ENCODE assay signal across 8 cellular contexts in genomic region chr7:149771199-149771636, GRCh38.
A peak's percentile ranks its signal among the peaks of the same experiment; 100 is the strongest.
DNase-seq lines count a peak whose midpoint lies in the region; ATAC-seq and TF ChIP-seq lines count a peak whose summit lies in the region.

No MANE protein-coding gene starts in this region.

- no peaks in the 10 kb centered on the region for H3K9me3 ChIP-seq in RWPE2 (ENCODE audit: severe bottlenecking)

- H3K4me3 ChIP-seq in GM12864 (ENCODE audit: low read depth, low read length) (peak overlapping the region; percentile 48), RWPE2 (ENCODE audit: severe bottlenecking) (peak overlapping the region; percentile 38), fibroblast of mammary gland (ENCODE audit: control insufficient read depth, low read depth, low read length) (peak overlapping the region; percentile 37), retinal pigment epithelial cell (ENCODE audit: low read length) (peak overlapping the region; percentile 38)

- TF ChIP-seq CTCF in GM12864 (IDR thresholded peaks at IDR 0.05; ENCODE audit: low read depth, low read length, missing control alignments) = no peak
- TF ChIP-seq CTCF in RWPE2 (IDR thresholded peaks at IDR 0.05; ENCODE audit: poor library complexity, severe bottlenecking) = no peak
- TF ChIP-seq CTCF in fibroblast of mammary gland (conservative IDR thresholded peaks at IDR 0.05; ENCODE audit: control insufficient read depth, insufficient read depth, low read depth, low read length) = no peak
- TF ChIP-seq CTCF in retinal pigment epithelial cell (conservative IDR thresholded peaks at IDR 0.05; ENCODE audit: low read depth, low read length) = no peak

- ATAC-seq in HG02759 (IDR thresholded peaks at IDR 0.05; ENCODE audit: unreplicated experiment) (peak; percentile 17), RWPE2 (ENCODE audit: low read depth) (no peak)

- H3K4me1 ChIP-seq in RWPE2 (ENCODE audit: insufficient read depth, poor library complexity, severe bottlenecking) = no peaks in the 10 kb centered on the region

- H3K36me3 ChIP-seq in RWPE2 (ENCODE audit: low read depth) = no peaks in the 10 kb centered on the region

- no peak overlapping the region for H3K27ac ChIP-seq in RWPE2 (ENCODE audit: poor library complexity, severe bottlenecking)

- DNase-seq in GM12864 (ENCODE audit: low read depth) (no peak), RWPE2 (ENCODE audit: low spot score) (no peak), fibroblast of mammary gland (ENCODE audit: low read depth) (no peak), retinal pigment epithelial cell (ENCODE audit: low read depth) (no peak), GDM1 (lab: John Stamatoyannopoulos, UW) (no peak), DMS114 treated with DMSO at 0.1 percent for 48 hours (lab: John Stamatoyannopoulos, UW; ENCODE audit: unreplicated experiment) (no peak), COR-L47 (lab: John Stamatoyannopoulos, UW) (no peak)

- H3K27me3 ChIP-seq in RWPE2 (ENCODE audit: insufficient read depth, poor library complexity, severe bottlenecking) = peaks cover 45% of the 10 kb centered on the region
